ENCODE assay signal across 10 cellular contexts in genomic region chr10:103153302-103153759, GRCh38. TPM values are rescaled to one million over a fixed set of nuclear protein-coding genes. Genes with fewer than 3 reads are reported as not detected.
DNase-seq lines count a peak whose midpoint lies in the region; ATAC-seq and TF ChIP-seq lines count a peak whose summit lies in the region.
"Had no signal": no experiment of that assay in that cellular context is flagged by ENCODE, and none has a peak within 500 bp of the region (broad histone marks: within the 10 kb centered on the region; RNA-seq: fewer than 3 reads in every experiment).

No MANE protein-coding gene starts in this region.

- H3K9me3 Mint-ChIP-seq in osteocyte (ENCODE audit: unreplicated experiment) (no peaks in the 10 kb centered on the region), glutamatergic neuron (ENCODE audit: unreplicated experiment) (peaks cover 5% of the 10 kb centered on the region)
- H3K9me3 Mint-ChIP-seq: activated naive CD4-positive, alpha-beta T cell treated with anti-CD3 and anti-CD28 coated beads for 36 hours had no signal

- H3K9me3 ChIP-seq in SK-N-SH (no peaks in the 10 kb centered on the region), gastroesophageal sphincter (no peaks in the 10 kb centered on the region)

- 87% methylated on average over 4 of the region's 4 CpGs for WGBS in SK-N-SH (ENCODE audit: low lambda C conversion rate)
- WGBS in gastroesophageal sphincter (ENCODE audit: low coverage in 1 of 2), 2 donors = 25 to 28% methylated on average over 3 to 4 of the region's 4 CpGs

- peak overlapping the region; percentile 54 for H3K4me3 Mint-ChIP-seq in osteocyte (ENCODE audit: unreplicated experiment)
- H3K4me3 Mint-ChIP-seq in glutamatergic neuron (ENCODE audit: unreplicated experiment) = no peak overlapping the region
- H3K4me3 Mint-ChIP-seq: activated naive CD4-positive, alpha-beta T cell treated with anti-CD3 and anti-CD28 coated beads for 36 hours had no signal

- H3K27me3 ChIP-seq in SK-N-SH (ENCODE audit: insufficient read depth) (no peaks in the 10 kb centered on the region), gastroesophageal sphincter (no peaks in the 10 kb centered on the region)

- no peak for TF ChIP-seq CTCF in C4-2B (conservative IDR thresholded peaks at IDR 0.05)
- no peak for TF ChIP-seq CTCF in SK-N-SH (IDR thresholded peaks at IDR 0.05)
- no peak for TF ChIP-seq CTCF in gastroesophageal sphincter (IDR thresholded peaks at IDR 0.05)
- no peak for TF ChIP-seq CTCF in osteocyte (IDR thresholded peaks at IDR 0.05)
- TF ChIP-seq CTCF in glutamatergic neuron (IDR thresholded peaks at IDR 0.05; ENCODE audit: partially characterized antibody, unreplicated experiment) = no peak

- H3K27me3 Mint-ChIP-seq in osteocyte (ENCODE audit: unreplicated experiment) (no peaks in the 10 kb centered on the region), glutamatergic neuron (ENCODE audit: unreplicated experiment) (no peaks in the 10 kb centered on the region)

- H3K4me1 ChIP-seq in SK-N-SH (ENCODE audit: control insufficient read depth in 1 of 2, insufficient read depth in 2 of 2, low read depth in 1 of 2, low read length in 1 of 2) (peaks cover 0 to 28% of the 10 kb centered on the region in 2 experiments; a peak in 2 of 4 replicates), gastroesophageal sphincter (peaks cover 16 to 48% (median 18%) of the 10 kb centered on the region in 3 donors)

- H3K4me2 ChIP-seq in SK-N-SH = no peak overlapping the region

- CTCF ChIA-PET in SK-N-SH (lab: Yijun Ruan, JAX) = interaction anchor here (1.5 kb wide), 1 partner anchor 235 kb away, joined by 5 read pairs; the partner anchor contains the start of gene CNNM2

- no peak for ATAC-seq in gastroesophageal sphincter

- H3K27ac ChIP-seq in C4-2B (peak overlapping the region; percentile 51; the same call in 1 of the 2 replicates), SK-N-SH (ENCODE audit: low read depth in 2 of 2, low read length in 1 of 2) (peak overlapping the region; percentile 19 to 58; a peak in 3 of 4 replicates), gastroesophageal sphincter (peak overlapping the region; percentile 67 to 78 (median 73))

- peaks cover 39% of the 10 kb centered on the region for H3K36me3 Mint-ChIP-seq in osteocyte (ENCODE audit: unreplicated experiment)
- H3K36me3 Mint-ChIP-seq in glutamatergic neuron (ENCODE audit: unreplicated experiment) = no peaks in the 10 kb centered on the region

- no peak for TF ChIP-seq POLR2A in gastroesophageal sphincter (IDR thresholded peaks at IDR 0.05)

- no peaks in the 10 kb centered on the region for H3K9me2 ChIP-seq in SK-N-SH

- no peak overlapping the region for H2AFZ ChIP-seq in SK-N-SH (ENCODE audit: low read depth)

- H3K36me3 ChIP-seq in SK-N-SH (replicated peaks in 1 of 2; ENCODE audit: control insufficient read depth in 1 of 2, insufficient read depth in 2 of 2, low read length in 1 of 2) = peaks cover 9 to 50% of the 10 kb centered on the region in 2 experiments
- H3K36me3 ChIP-seq in gastroesophageal sphincter = peaks cover 0 to 21% of the 10 kb centered on the region in 2 donors

- no peak overlapping the region for H3K9ac ChIP-seq in SK-N-SH

- POLR2A ChIA-PET in SK-N-SH (lab: Yijun Ruan, JAX) = no interaction called here

- H3K4me3 ChIP-seq in SK-N-SH (ENCODE audit: low read depth in 2 of 2, low read length in 1 of 2) (no peak overlapping the region), gastroesophageal sphincter (peak overlapping the region; percentile 9 to 19)

- TF ChIP-seq RAD21 in SK-N-SH (IDR thresholded peaks at IDR 0.05; ENCODE audit: low read length) = no peak

- peaks cover 13% of the 10 kb centered on the region for H3F3A ChIP-seq in SK-N-SH (replicated peaks; ENCODE audit: insufficient read depth)

- H3K27ac Mint-ChIP-seq in osteocyte (ENCODE audit: unreplicated experiment) = peak overlapping the region; percentile 91
- no peak overlapping the region for H3K27ac Mint-ChIP-seq in glutamatergic neuron (ENCODE audit: unreplicated experiment)
- H3K27ac Mint-ChIP-seq: activated naive CD4-positive, alpha-beta T cell treated with anti-CD3 and anti-CD28 coated beads for 36 hours had no signal

- DNase-seq in SK-N-SH (no peak), osteocyte (ENCODE audit: extremely low spot score, unreplicated experiment) (no peak), glutamatergic neuron (no peak), NCI-H2196 (lab: John Stamatoyannopoulos, UW; ENCODE audit: unreplicated experiment) (no peak)
- no peak for DNase-seq in activated CD8-positive, alpha-beta memory T cell treated with anti-CD3 and anti-CD28 coated beads, Interleukin-2, amount 50 U/mL, for 4 hours
- no peak for DNase-seq in activated CD4-positive, alpha-beta T cell treated with anti-CD3 and anti-CD28 coated beads for 4 hours
- DNase-seq: activated naive CD4-positive, alpha-beta T cell treated with anti-CD3 and anti-CD28 coated beads for 36 hours; small intestine had no signal

- H4K20me1 ChIP-seq in SK-N-SH (ENCODE audit: insufficient read depth) = no peaks in the 10 kb centered on the region

- H3K4me1 Mint-ChIP-seq in osteocyte (ENCODE audit: unreplicated experiment) (peaks cover 46% of the 10 kb centered on the region), glutamatergic neuron (ENCODE audit: low read depth, unreplicated experiment) (peaks cover 9% of the 10 kb centered on the region)

- H3K79me2 ChIP-seq in SK-N-SH (ENCODE audit: insufficient read depth) = peaks cover 89% of the 10 kb centered on the region

- TF ChIP-seq EP300 in SK-N-SH (IDR thresholded peaks at IDR 0.05; ENCODE audit: borderline replicate concordance in 1 of 2, low read depth in 1 of 2, low read length in 1 of 2) (no peak), gastroesophageal sphincter (IDR thresholded peaks at IDR 0.05) (no peak)

TF ChIP-seq in SK-N-SH, 30 proteins besides CTCF, POLR2A, EP300 and RAD21:
- TF ChIP-seq RXRA (IDR thresholded peaks at IDR 0.05; ENCODE audit: borderline replicate concordance, low read depth) (no peak), EZH2phosphoT487 (IDR thresholded peaks at IDR 0.05; ENCODE audit: borderline replicate concordance, low read depth) (no peak), NRF1 (IDR thresholded peaks at IDR 0.05; ENCODE audit: low read depth, low read length) (no peak), TCF12 (IDR thresholded peaks at IDR 0.05) (no peak), FOXJ3 (CRISPR knock-in tag; IDR thresholded peaks at IDR 0.05) (no peak)

RNA-seq across cellular contexts. Expression of gene NT5C2, which starts 39.7 kb away (rescaled TPM):
- polyA plus RNA-seq in SK-N-SH (2012; rRNA removed) = 29.6 and 45.4 TPM in 2 replicates
- polyA plus RNA-seq in SK-N-SH (2012; cell fraction: cytosol; rRNA removed) = 42.8 and 47.5 TPM in 2 replicates
- 21.0 and 39.8 TPM in 2 replicates for polyA plus RNA-seq in SK-N-SH (2012; cell fraction: nucleus; rRNA removed)
- 10 to 100 TPM; 63.4 to 71.9 (median 71.1) TPM for total RNA-seq in gastroesophageal sphincter
- 64.0 and 68.2 TPM in 2 replicates for total RNA-seq in osteocyte
- total RNA-seq in glutamatergic neuron (ENCODE audit: unreplicated experiment) = 68.5 TPM

Comparison
In these comparisons a context has a peak if more than half of its experiments do, and no peak if none do; other contexts are left out.
1. H3K4me3 ChIP-seq: peak in gastroesophageal sphincter (2 of 2); none in SK-N-SH (0 of 2).
2. Peak in every context shown above with its lines, with median percentiles within 50 percentile points of each other: H3K27ac ChIP-seq.